ENCODE assay signal across 1 cellular context in the genomic region with DNA sequence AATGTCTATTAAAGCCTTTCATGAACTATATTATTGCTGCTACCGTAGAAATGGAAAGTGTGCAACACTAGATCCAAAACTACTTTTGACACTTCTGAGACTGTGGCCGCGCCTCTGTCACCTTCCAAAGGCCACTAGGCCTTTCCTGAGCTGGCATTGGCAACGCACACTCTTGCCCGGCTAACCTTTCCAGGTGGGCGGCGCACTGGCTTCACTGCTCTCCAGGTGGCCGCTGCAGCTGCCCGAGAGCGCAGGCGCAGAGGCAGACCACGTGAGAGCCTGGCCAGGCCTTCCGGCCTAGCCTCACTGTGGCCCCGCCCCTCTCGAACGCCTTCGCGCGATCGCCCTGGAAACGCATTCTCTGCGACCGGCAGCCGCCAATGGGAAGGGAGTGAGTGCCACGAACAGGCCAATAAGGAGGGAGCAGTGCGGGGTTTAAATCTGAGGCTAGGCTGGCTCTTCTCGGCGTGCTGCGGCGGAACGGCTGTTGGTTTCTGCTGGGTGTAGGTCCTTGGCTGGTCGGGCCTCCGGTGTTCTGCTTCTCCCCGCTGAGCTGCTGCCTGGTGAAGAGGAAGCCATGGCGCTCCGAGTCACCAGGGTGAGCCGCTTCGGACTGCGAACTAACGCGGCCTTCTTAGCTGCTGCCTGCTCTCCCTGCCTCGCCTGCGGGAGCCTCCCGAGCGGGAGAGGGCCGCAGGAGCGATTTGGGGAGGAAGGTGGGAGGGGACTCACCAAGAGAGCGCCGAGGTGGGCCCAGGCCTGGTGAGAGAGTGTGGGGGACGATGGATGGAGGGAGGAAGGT.
TF ChIP-seq lines count a peak whose summit lies in the region.

Gene CCNB1, plus strand, starts transcription at position 465 of the 802 bp plus-strand sequence. Its CDS starts 113 bp downstream, at position 578.

TF ChIP-seq in K562, 482 proteins besides CTCF, POLR2A, EP300 and RAD21 (continued from another document and continues in another):
- TF ChIP-seq ZNF165 (CRISPR knock-in tag; IDR thresholded peaks at IDR 0.05; ENCODE audit: borderline replicate concordance) = no peak
- TF ChIP-seq STAT5B (CRISPR knock-in tag; IDR thresholded peaks at IDR 0.05) = no peak
- no peak for TF ChIP-seq XRCC4 (IDR thresholded peaks at IDR 0.05; ENCODE audit: extremely low read depth, insufficient read depth, insufficient read length)
- no peak for TF ChIP-seq HMG20A (CRISPR knock-in tag; conservative IDR thresholded peaks at IDR 0.05)
- TF ChIP-seq TRIM28 (IDR thresholded peaks at IDR 0.05) = no peak
- TF ChIP-seq HDGF (IDR thresholded peaks at IDR 0.05) = no peak
- TF ChIP-seq ADNP (tag; IDR thresholded peaks at IDR 0.05) = no peak
- TF ChIP-seq RFX7 (CRISPR knock-in tag; IDR thresholded peaks at IDR 0.05) = no peak
- no peak for TF ChIP-seq XRCC3 (IDR thresholded peaks at IDR 0.05)
- TF ChIP-seq, protein P1, sequence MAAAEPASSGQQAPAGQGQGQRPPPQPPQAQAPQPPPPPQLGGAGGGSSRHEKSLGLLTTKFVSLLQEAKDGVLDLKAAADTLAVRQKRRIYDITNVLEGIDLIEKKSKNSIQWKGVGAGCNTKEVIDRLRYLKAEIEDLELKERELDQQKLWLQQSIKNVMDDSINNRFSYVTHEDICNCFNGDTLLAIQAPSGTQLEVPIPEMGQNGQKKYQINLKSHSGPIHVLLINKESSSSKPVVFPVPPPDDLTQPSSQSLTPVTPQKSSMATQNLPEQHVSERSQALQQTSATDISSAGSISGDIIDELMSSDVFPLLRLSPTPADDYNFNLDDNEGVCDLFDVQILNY (CRISPR knock-in tag; IDR thresholded peaks at IDR 0.05) = peak; percentile 63; the same call in 1 of the 2 replicates
- TF ChIP-seq ZNF232 (CRISPR knock-in tag; IDR thresholded peaks at IDR 0.05) = no peak
- TF ChIP-seq ZNF561 (CRISPR knock-in tag; conservative IDR thresholded peaks at IDR 0.05) = no peak
- no peak for TF ChIP-seq ZNF76 (CRISPR knock-in tag; IDR thresholded peaks at IDR 0.05; ENCODE audit: borderline replicate concordance)
- TF ChIP-seq HEY1 (CRISPR knock-in tag; IDR thresholded peaks at IDR 0.05; ENCODE audit: borderline replicate concordance) = no peak
- no peak for TF ChIP-seq TCFL5 (CRISPR knock-in tag; conservative IDR thresholded peaks at IDR 0.05)
- no peak for TF ChIP-seq BCLAF1 (IDR thresholded peaks at IDR 0.05; ENCODE audit: borderline replicate concordance in 1 of 2, control insufficient read depth in 1 of 2, low read depth in 2 of 2, low read length in 1 of 2)
- no peak for TF ChIP-seq HOXB6 (CRISPR knock-in tag; IDR thresholded peaks at IDR 0.05; ENCODE audit: borderline replicate concordance)
- TF ChIP-seq, protein P2, sequence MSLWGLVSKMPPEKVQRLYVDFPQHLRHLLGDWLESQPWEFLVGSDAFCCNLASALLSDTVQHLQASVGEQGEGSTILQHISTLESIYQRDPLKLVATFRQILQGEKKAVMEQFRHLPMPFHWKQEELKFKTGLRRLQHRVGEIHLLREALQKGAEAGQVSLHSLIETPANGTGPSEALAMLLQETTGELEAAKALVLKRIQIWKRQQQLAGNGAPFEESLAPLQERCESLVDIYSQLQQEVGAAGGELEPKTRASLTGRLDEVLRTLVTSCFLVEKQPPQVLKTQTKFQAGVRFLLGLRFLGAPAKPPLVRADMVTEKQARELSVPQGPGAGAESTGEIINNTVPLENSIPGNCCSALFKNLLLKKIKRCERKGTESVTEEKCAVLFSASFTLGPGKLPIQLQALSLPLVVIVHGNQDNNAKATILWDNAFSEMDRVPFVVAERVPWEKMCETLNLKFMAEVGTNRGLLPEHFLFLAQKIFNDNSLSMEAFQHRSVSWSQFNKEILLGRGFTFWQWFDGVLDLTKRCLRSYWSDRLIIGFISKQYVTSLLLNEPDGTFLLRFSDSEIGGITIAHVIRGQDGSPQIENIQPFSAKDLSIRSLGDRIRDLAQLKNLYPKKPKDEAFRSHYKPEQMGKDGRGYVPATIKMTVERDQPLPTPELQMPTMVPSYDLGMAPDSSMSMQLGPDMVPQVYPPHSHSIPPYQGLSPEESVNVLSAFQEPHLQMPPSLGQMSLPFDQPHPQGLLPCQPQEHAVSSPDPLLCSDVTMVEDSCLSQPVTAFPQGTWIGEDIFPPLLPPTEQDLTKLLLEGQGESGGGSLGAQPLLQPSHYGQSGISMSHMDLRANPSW (CRISPR knock-in tag; IDR thresholded peaks at IDR 0.05) = no peak; the same call in 1 of the 2 replicates
- TF ChIP-seq, protein P3, sequence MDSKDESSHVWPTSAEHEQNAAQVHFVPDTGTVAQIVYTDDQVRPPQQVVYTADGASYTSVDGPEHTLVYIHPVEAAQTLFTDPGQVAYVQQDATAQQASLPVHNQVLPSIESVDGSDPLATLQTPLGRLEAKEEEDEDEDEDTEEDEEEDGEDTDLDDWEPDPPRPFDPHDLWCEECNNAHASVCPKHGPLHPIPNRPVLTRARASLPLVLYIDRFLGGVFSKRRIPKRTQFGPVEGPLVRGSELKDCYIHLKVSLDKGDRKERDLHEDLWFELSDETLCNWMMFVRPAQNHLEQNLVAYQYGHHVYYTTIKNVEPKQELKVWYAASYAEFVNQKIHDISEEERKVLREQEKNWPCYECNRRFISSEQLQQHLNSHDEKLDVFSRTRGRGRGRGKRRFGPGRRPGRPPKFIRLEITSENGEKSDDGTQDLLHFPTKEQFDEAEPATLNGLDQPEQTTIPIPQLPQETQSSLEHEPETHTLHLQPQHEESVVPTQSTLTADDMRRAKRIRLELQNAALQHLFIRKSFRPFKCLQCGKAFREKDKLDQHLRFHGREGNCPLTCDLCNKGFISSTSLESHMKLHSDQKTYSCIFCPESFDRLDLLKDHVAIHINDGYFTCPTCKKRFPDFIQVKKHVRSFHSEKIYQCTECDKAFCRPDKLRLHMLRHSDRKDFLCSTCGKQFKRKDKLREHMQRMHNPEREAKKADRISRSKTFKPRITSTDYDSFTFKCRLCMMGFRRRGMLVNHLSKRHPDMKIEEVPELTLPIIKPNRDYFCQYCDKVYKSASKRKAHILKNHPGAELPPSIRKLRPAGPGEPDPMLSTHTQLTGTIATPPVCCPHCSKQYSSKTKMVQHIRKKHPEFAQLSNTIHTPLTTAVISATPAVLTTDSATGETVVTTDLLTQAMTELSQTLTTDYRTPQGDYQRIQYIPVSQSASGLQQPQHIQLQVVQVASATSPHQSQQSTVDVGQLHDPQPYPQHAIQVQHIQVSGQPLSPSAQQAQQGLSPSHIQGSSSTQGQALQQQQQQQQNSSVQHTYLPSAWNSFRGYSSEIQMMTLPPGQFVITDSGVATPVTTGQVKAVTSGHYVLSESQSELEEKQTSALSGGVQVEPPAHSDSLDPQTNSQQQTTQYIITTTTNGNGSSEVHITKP (IDR thresholded peaks at IDR 0.05; ENCODE audit: partially characterized antibody) = no peak
- no peak for TF ChIP-seq KHSRP (IDR thresholded peaks at IDR 0.05)
- TF ChIP-seq POLR2AphosphoS2 (IDR thresholded peaks at IDR 0.05; ENCODE audit: low read length) = peak; percentile 57; the same call in 1 of the 2 replicates
- TF ChIP-seq FOXK2 (conservative IDR thresholded peaks at IDR 0.05 in 1 of 2, IDR thresholded peaks at IDR 0.05 in 1 of 2; ENCODE audit: low read depth in 2 of 2) = peak in 1 of 2 experiments; percentile 40; a peak in 1 of 4 replicates
- TF ChIP-seq GTF2F1 (IDR thresholded peaks at IDR 0.05; ENCODE audit: low read depth, low read length) = peak; percentile 55; the same call in 1 of the 2 replicates
- TF ChIP-seq STAG1 (CRISPR knock-in tag; IDR thresholded peaks at IDR 0.05; ENCODE audit: borderline replicate concordance) = no peak
- TF ChIP-seq, protein P4, sequence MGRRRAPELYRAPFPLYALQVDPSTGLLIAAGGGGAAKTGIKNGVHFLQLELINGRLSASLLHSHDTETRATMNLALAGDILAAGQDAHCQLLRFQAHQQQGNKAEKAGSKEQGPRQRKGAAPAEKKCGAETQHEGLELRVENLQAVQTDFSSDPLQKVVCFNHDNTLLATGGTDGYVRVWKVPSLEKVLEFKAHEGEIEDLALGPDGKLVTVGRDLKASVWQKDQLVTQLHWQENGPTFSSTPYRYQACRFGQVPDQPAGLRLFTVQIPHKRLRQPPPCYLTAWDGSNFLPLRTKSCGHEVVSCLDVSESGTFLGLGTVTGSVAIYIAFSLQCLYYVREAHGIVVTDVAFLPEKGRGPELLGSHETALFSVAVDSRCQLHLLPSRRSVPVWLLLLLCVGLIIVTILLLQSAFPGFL (CRISPR knock-in tag; IDR thresholded peaks at IDR 0.05) = peak; percentile 63; the same call in 1 of the 2 replicates
- TF ChIP-seq RBM39 (optimal IDR thresholded peaks at IDR 0.05; ENCODE audit: low read depth, low read length) = no peak
- TF ChIP-seq CC2D1A (IDR thresholded peaks at IDR 0.05) = peak; percentile 94
- no peak for TF ChIP-seq ZNF830 (CRISPR knock-in tag; IDR thresholded peaks at IDR 0.05)
- TF ChIP-seq KDM1A (IDR thresholded peaks at IDR 0.05) = no peak
- peak; percentile 95 for TF ChIP-seq LCOR (CRISPR knock-in tag; IDR thresholded peaks at IDR 0.05)
- TF ChIP-seq TFAM (CRISPR knock-in tag; conservative IDR thresholded peaks at IDR 0.05) = no peak
- peak; percentile 47 for TF ChIP-seq HCFC1 (IDR thresholded peaks at IDR 0.05; ENCODE audit: low read depth, low read length)
- TF ChIP-seq ZNF780A (CRISPR knock-in tag; IDR thresholded peaks at IDR 0.05) = no peak
- no peak for TF ChIP-seq ZNF217 (CRISPR knock-in tag; IDR thresholded peaks at IDR 0.05)
- TF ChIP-seq, protein P5, sequence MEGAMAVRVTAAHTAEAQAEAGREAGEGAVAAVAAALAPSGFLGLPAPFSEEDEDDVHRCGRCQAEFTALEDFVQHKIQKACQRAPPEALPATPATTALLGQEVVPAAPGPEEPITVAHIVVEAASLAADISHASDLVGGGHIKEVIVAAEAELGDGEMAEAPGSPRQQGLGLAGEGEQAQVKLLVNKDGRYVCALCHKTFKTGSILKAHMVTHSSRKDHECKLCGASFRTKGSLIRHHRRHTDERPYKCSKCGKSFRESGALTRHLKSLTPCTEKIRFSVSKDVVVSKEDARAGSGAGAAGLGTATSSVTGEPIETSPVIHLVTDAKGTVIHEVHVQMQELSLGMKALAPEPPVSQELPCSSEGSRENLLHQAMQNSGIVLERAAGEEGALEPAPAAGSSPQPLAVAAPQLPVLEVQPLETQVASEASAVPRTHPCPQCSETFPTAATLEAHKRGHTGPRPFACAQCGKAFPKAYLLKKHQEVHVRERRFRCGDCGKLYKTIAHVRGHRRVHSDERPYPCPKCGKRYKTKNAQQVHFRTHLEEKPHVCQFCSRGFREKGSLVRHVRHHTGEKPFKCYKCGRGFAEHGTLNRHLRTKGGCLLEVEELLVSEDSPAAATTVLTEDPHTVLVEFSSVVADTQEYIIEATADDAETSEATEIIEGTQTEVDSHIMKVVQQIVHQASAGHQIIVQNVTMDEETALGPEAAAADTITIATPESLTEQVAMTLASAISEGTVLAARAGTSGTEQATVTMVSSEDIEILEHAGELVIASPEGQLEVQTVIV (CRISPR knock-in tag; IDR thresholded peaks at IDR 0.05; ENCODE audit: borderline replicate concordance) = no peak
- peak; percentile 32; the same call in 1 of the 2 replicates for TF ChIP-seq JUND (IDR thresholded peaks at IDR 0.05; ENCODE audit: borderline replicate concordance, low read depth, low read length)
- TF ChIP-seq JUND (tag; IDR thresholded peaks at IDR 0.05; ENCODE audit: borderline replicate concordance, low read depth, low read length) = no peak; the same call in 1 of the 3 replicates
- 0 out of 2 replicates have a peak, but pooled peaks have one; percentile 39 for TF ChIP-seq ZSCAN32 (CRISPR knock-in tag; IDR thresholded peaks at IDR 0.05)
- TF ChIP-seq, protein P6, sequence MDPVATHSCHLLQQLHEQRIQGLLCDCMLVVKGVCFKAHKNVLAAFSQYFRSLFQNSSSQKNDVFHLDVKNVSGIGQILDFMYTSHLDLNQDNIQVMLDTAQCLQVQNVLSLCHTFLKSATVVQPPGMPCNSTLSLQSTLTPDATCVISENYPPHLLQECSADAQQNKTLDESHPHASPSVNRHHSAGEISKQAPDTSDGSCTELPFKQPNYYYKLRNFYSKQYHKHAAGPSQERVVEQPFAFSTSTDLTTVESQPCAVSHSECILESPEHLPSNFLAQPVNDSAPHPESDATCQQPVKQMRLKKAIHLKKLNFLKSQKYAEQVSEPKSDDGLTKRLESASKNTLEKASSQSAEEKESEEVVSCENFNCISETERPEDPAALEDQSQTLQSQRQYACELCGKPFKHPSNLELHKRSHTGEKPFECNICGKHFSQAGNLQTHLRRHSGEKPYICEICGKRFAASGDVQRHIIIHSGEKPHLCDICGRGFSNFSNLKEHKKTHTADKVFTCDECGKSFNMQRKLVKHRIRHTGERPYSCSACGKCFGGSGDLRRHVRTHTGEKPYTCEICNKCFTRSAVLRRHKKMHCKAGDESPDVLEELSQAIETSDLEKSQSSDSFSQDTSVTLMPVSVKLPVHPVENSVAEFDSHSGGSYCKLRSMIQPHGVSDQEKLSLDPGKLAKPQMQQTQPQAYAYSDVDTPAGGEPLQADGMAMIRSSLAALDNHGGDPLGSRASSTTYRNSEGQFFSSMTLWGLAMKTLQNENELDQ (CRISPR knock-in tag; IDR thresholded peaks at IDR 0.05; ENCODE audit: borderline replicate concordance) = no peak
- TF ChIP-seq HIVEP1 (CRISPR knock-in tag; IDR thresholded peaks at IDR 0.05) = no peak
- TF ChIP-seq, protein P7, sequence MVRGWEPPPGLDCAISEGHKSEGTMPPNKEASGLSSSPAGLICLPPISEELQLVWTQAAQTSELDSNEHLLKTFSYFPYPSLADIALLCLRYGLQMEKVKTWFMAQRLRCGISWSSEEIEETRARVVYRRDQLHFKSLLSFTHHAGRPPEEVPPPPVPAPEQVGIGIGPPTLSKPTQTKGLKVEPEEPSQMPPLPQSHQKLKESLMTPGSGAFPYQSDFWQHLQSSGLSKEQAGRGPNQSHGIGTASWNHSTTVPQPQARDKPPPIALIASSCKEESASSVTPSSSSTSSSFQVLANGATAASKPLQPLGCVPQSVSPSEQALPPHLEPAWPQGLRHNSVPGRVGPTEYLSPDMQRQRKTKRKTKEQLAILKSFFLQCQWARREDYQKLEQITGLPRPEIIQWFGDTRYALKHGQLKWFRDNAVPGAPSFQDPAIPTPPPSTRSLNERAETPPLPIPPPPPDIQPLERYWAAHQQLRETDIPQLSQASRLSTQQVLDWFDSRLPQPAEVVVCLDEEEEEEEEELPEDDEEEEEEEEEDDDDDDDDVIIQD (CRISPR knock-in tag; IDR thresholded peaks at IDR 0.05) = no peak
